16 cellular contexts compared by ENCODE assay signal in the genomic region with DNA sequence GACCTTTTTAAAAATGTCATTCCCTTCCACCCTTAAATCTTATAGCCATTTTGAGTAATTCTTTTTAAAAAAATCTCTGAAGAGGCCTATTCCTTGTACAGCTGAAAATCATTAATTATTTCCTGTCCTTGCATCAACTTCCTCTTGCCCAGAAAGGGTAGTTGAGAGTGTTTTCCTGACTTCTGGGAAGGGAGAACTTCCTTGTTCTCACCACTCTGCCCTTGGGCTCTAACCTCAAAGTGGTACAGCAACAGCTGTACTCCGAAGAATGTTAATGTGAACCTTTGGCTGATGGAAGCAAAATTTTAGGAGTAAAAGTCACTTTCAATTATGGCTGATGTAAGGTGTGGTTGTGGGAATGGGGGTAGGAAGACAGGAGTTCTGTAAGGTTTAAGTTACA. TPM values are rescaled to one million over a fixed set of nuclear protein-coding genes. Genes with fewer than 3 reads are reported as not detected.
DNase-seq lines count a peak whose midpoint lies in the region; ATAC-seq, FAIRE-seq and TF ChIP-seq lines count a peak whose summit lies in the region.
"Had no signal": no experiment of that assay in that cellular context is flagged by ENCODE, and none has a peak within 500 bp of the region (broad histone marks: within the 10 kb centered on the region; RNA-seq: fewer than 3 reads in every experiment).

No MANE protein-coding gene starts in this region.

- H3K9ac ChIP-seq in BLaER1 treated with 17β-estradiol and CSF1 and Interleukin-3, amounts not matched to agents 10 nM and 100 nM = no peak overlapping the region
- no peak overlapping the region for H3K9ac ChIP-seq in endothelial cell of umbilical vein (replicated peaks; ENCODE audit: extremely low read depth, insufficient read depth, low read length)

- TF ChIP-seq POLR2A in endothelial cell of umbilical vein (IDR thresholded peaks at IDR 0.05; ENCODE audit: low read depth, low read length) = no peak

- no peak overlapping the region for H3K27ac Mint-ChIP-seq in stimulated activated naive B cell treated with anti-CD40 and anti-IgM and Interleukin-4, amounts not matched to agents 10 μg/mL and 1 μg/mL and 100 μg/mL, for 72 hours
- H3K27ac Mint-ChIP-seq: activated CD4-positive, alpha-beta memory T cell treated with anti-CD3 and anti-CD28 coated beads, Interleukin-2, amount 10 ng/mL, durations not matched to agents 7 days and 5 days; stimulated activated naive CD8-positive, alpha-beta T cell treated with anti-CD3 and anti-CD28 coated beads, Interleukin-15, Interleukin-2, amounts not matched to agents 100 ng/mL and 50 ng/mL, for 24 hours had no signal

- FAIRE-seq in endothelial cell of umbilical vein (lab: Jason Lieb, UNC) = no peak
- no peak for FAIRE-seq in frontal cortex (lab: Jason Lieb, UNC)

- H3K27me3 Mint-ChIP-seq in stimulated activated naive B cell treated with anti-CD40 and anti-IgM and Interleukin-4, amounts not matched to agents 10 μg/mL and 1 μg/mL and 100 μg/mL, for 72 hours = no peaks in the 10 kb centered on the region
- H3K27me3 Mint-ChIP-seq: stimulated activated naive CD8-positive, alpha-beta T cell treated with anti-CD3 and anti-CD28 coated beads, Interleukin-15, Interleukin-2, amounts not matched to agents 100 ng/mL and 50 ng/mL, for 24 hours had no signal

- H3K4me2 ChIP-seq in BLaER1 treated with 17β-estradiol and CSF1 and Interleukin-3, amounts not matched to agents 10 nM and 100 nM = peak overlapping the region; percentile 26 to 68 (median 57); a peak in 19 of 22 replicates
- no peak overlapping the region for H3K4me2 ChIP-seq in endothelial cell of umbilical vein (ENCODE audit: insufficient read depth, low read length)

- BruUV-seq in endothelial cell of umbilical vein (replicated peaks; lab: Mats Ljungman, UMichigan) = no TSS peak

- DNase-seq in MV-4-11 (lab: John Stamatoyannopoulos, UW) = peak; percentile 70
- DNase-seq in endothelial cell of umbilical vein (ENCODE audit: low read depth, low spot score) = peak; percentile 42
- no peak for DNase-seq in lower lobe of right lung
- no peak for DNase-seq in stimulated activated naive B cell treated with anti-CD40 and anti-IgM and Interleukin-4, amounts not matched to agents 10 μg/mL and 1 μg/mL and 100 μg/mL, for 72 hours
- no peak for DNase-seq in frontal cortex (ENCODE audit: low spot score in 2 of 2)
- DNase-seq: activated CD4-positive, alpha-beta memory T cell treated with anti-CD3 and anti-CD28 coated beads, Interleukin-2, amount 10 ng/mL, durations not matched to agents 7 days and 5 days; activated naive CD4-positive, alpha-beta T cell treated with anti-CD3 and anti-CD28 coated beads, Interleukin-2, amount 50 U/mL, for 16 hours; mesenchymal stem cell; NCI-H1694; posterior cingulate gyrus; stimulated activated CD4-positive, alpha-beta T cell treated with anti-CD3 and anti-CD28 coated beads, Interleukin-4, amount 100 ng/mL, for 1 hour had no signal

- no peaks in the 10 kb centered on the region for H3K9me3 Mint-ChIP-seq in stimulated activated naive B cell treated with anti-CD40 and anti-IgM and Interleukin-4, amounts not matched to agents 10 μg/mL and 1 μg/mL and 100 μg/mL, for 72 hours
- H3K9me3 Mint-ChIP-seq: activated CD4-positive, alpha-beta memory T cell treated with anti-CD3 and anti-CD28 coated beads, Interleukin-2, amount 10 ng/mL, durations not matched to agents 7 days and 5 days; stimulated activated naive CD8-positive, alpha-beta T cell treated with anti-CD3 and anti-CD28 coated beads, Interleukin-15, Interleukin-2, amounts not matched to agents 100 ng/mL and 50 ng/mL, for 24 hours had no signal

- no peaks in the 10 kb centered on the region for H3K27me3 ChIP-seq in BLaER1 treated with 17β-estradiol and CSF1 and Interleukin-3, amounts not matched to agents 10 nM and 100 nM
- H3K27me3 ChIP-seq in endothelial cell of umbilical vein (ENCODE audit: control insufficient read depth in 2 of 2, insufficient read depth in 2 of 2, low read length in 2 of 2) (no peaks in the 10 kb centered on the region), lower lobe of right lung (ENCODE audit: low read depth) (no peaks in the 10 kb centered on the region)

- POLR2A ChIA-PET in endothelial cell of umbilical vein (lab: Charles Lee) = no interaction called here

- CTCF ChIA-PET in endothelial cell of umbilical vein (lab: Charles Lee) = no interaction called here

- no peaks in the 10 kb centered on the region for H3K9me3 ChIP-seq in BLaER1 treated with 17β-estradiol and CSF1 and Interleukin-3, amounts not matched to agents 10 nM and 100 nM (replicated peaks in 1 of 11)
- H3K9me3 ChIP-seq in endothelial cell of umbilical vein (replicated peaks; ENCODE audit: control insufficient read depth, insufficient read depth, low read length) (no peaks in the 10 kb centered on the region), lower lobe of right lung (no peaks in the 10 kb centered on the region)

- no peaks in the 10 kb centered on the region for H3K4me1 Mint-ChIP-seq in stimulated activated naive B cell treated with anti-CD40 and anti-IgM and Interleukin-4, amounts not matched to agents 10 μg/mL and 1 μg/mL and 100 μg/mL, for 72 hours

- H3K36me3 ChIP-seq in BLaER1 treated with 17β-estradiol and CSF1 and Interleukin-3, amounts not matched to agents 10 nM and 100 nM = no peaks in the 10 kb centered on the region
- no peaks in the 10 kb centered on the region for H3K36me3 ChIP-seq in endothelial cell of umbilical vein (ENCODE audit: control insufficient read depth in 2 of 2, extremely low read depth in 1 of 2, insufficient read depth in 2 of 2, low read length in 2 of 2)
- H3K36me3 ChIP-seq in lower lobe of right lung = no peaks in the 10 kb centered on the region

- H3K4me3 ChIP-seq in BLaER1 treated with 17β-estradiol and CSF1 and Interleukin-3, amounts not matched to agents 10 nM and 100 nM = no peak overlapping the region
- H3K4me3 ChIP-seq in endothelial cell of umbilical vein (replicated peaks in 1 of 3; ENCODE audit: insufficient read depth in 1 of 3, low read depth in 1 of 3, low read length in 3 of 3) = no peak overlapping the region
- H3K4me3 ChIP-seq in lower lobe of right lung = no peak overlapping the region

- TF ChIP-seq CTCF in endothelial cell of umbilical vein (IDR thresholded peaks at IDR 0.05; ENCODE audit: extremely low read depth in 1 of 2, insufficient read depth in 1 of 2, low read depth in 1 of 2, low read length in 2 of 2) = no peak
- no peak for TF ChIP-seq CTCF in lower lobe of right lung (IDR thresholded peaks at IDR 0.05)

- no peak overlapping the region for H3K4me3 Mint-ChIP-seq in stimulated activated naive B cell treated with anti-CD40 and anti-IgM and Interleukin-4, amounts not matched to agents 10 μg/mL and 1 μg/mL and 100 μg/mL, for 72 hours
- H3K4me3 Mint-ChIP-seq: activated CD4-positive, alpha-beta memory T cell treated with anti-CD3 and anti-CD28 coated beads, Interleukin-2, amount 10 ng/mL, durations not matched to agents 7 days and 5 days; stimulated activated naive CD8-positive, alpha-beta T cell treated with anti-CD3 and anti-CD28 coated beads, Interleukin-15, Interleukin-2, amounts not matched to agents 100 ng/mL and 50 ng/mL, for 24 hours had no signal

- no peaks in the 10 kb centered on the region for H3K9me1 ChIP-seq in endothelial cell of umbilical vein (replicated peaks; ENCODE audit: control insufficient read depth, extremely low read depth, insufficient read depth, low read length)

- H3K27ac ChIP-seq in BLaER1 treated with 17β-estradiol and CSF1 and Interleukin-3, amounts not matched to agents 10 nM and 100 nM = peak overlapping the region in 5 of 11 experiments; percentile 36 to 63 (median 38); a peak in 7 of 22 replicates
- H3K27ac ChIP-seq in endothelial cell of umbilical vein (ENCODE audit: insufficient read depth, low read depth, low read length) (no peak overlapping the region), lower lobe of right lung (no peak overlapping the region)

- H3K36me3 Mint-ChIP-seq in stimulated activated naive B cell treated with anti-CD40 and anti-IgM and Interleukin-4, amounts not matched to agents 10 μg/mL and 1 μg/mL and 100 μg/mL, for 72 hours = peaks cover 1 to 5% of the 10 kb centered on the region in 2 donors

- peaks cover 0 to 26% (median 20%) of the 10 kb centered on the region in 10 experiments; a peak in 17 of 20 replicates for H3K4me1 ChIP-seq in BLaER1 treated with 17β-estradiol and CSF1 and Interleukin-3, amounts not matched to agents 10 nM and 100 nM
- H3K4me1 ChIP-seq in endothelial cell of umbilical vein (ENCODE audit: control insufficient read depth, extremely low read depth, insufficient read depth, low read length) (no peaks in the 10 kb centered on the region), lower lobe of right lung (no peaks in the 10 kb centered on the region)

- no peak overlapping the region for H2AFZ ChIP-seq in endothelial cell of umbilical vein (ENCODE audit: low read depth, low read length)

- intact Hi-C loops in endothelial cell of umbilical vein (cut with micrococcal nuclease) = no loop called here
- intact Hi-C loops in lower lobe of right lung (cut with DNase I) = no loop called here

- no peaks in the 10 kb centered on the region for H3K79me2 ChIP-seq in endothelial cell of umbilical vein (ENCODE audit: control insufficient read depth, insufficient read depth, low read length)

- ATAC-seq in lower lobe of right lung (peak; percentile 78 to 81), GM21717 (IDR thresholded peaks at IDR 0.05; ENCODE audit: unreplicated experiment) (no peak), GM19463 (IDR thresholded peaks at IDR 0.05; ENCODE audit: unreplicated experiment) (no peak)
- no peak for ATAC-seq in stimulated activated naive B cell treated with anti-CD40 and anti-IgM and Interleukin-4, amounts not matched to agents 10 μg/mL and 1 μg/mL and 100 μg/mL, for 72 hours (replicated peaks)

- dilution Hi-C loops in endothelial cell of umbilical vein (cut with MboI; ENCODE audit: extremely low pct_ligation_motif_present, low sequenced_read_pairs) = no loop called here

- no peaks in the 10 kb centered on the region for H4K20me1 ChIP-seq in BLaER1 treated with 17β-estradiol and CSF1 and Interleukin-3, amounts not matched to agents 10 nM and 100 nM
- H4K20me1 ChIP-seq in endothelial cell of umbilical vein (replicated peaks; ENCODE audit: control insufficient read depth, extremely low read depth, insufficient read depth, low read length) = no peaks in the 10 kb centered on the region

TF ChIP-seq in endothelial cell of umbilical vein, 7 proteins besides CTCF, POLR2A, EP300 and RAD21 (continues in another document):
- TF ChIP-seq POLR2AphosphoS5 (IDR thresholded peaks at IDR 0.05; ENCODE audit: insufficient read depth, low read depth, low read length) (no peak), GATA2 (IDR thresholded peaks at IDR 0.05; ENCODE audit: insufficient read depth, insufficient read length, low read depth, low read length) (no peak)

RNA-seq across cellular contexts. Expression of a gene that starts 15.1 kb away (rescaled TPM):
- total RNA-seq in endothelial cell of umbilical vein = not detected in 2 replicates
- polyA plus RNA-seq in endothelial cell of umbilical vein = not detected in 2 replicates
- polyA plus RNA-seq in endothelial cell of umbilical vein (2011; cell fraction: cytosol; rRNA removed) = not detected in 2 replicates
- polyA plus RNA-seq in endothelial cell of umbilical vein (2011; cell fraction: nucleus; rRNA removed) = not detected in 2 replicates
- polyA plus RNA-seq in endothelial cell of umbilical vein (2012) = not detected in 2 replicates
- polyA minus RNA-seq in endothelial cell of umbilical vein = not detected in 2 replicates
- not detected for polyA minus RNA-seq in endothelial cell of umbilical vein (2011; cell fraction: cytosol; rRNA and poly(A)+ RNA removed)
- polyA minus RNA-seq in endothelial cell of umbilical vein (2011; cell fraction: nucleus; rRNA and poly(A)+ RNA removed) = not detected in 2 replicates
- not detected for total RNA-seq in lower lobe of right lung
- not detected for total RNA-seq in frontal cortex
- total RNA-seq: activated CD4-positive, alpha-beta memory T cell treated with anti-CD3 and anti-CD28 coated beads, Interleukin-2, amount 10 ng/mL, durations not matched to agents 7 days and 5 days had no signal
- polyA plus RNA-seq: BJ had no signal

Comparison
In these comparisons a context has a peak if more than half of its experiments do, and no peak if none do; other contexts are left out.
1. DNase-seq: peak in MV-4-11 (single experiment) and endothelial cell of umbilical vein (single experiment); none in lower lobe of right lung (single experiment), stimulated activated naive B cell treated with anti-CD40 and anti-IgM and Interleukin-4, amounts not matched to agents 10 μg/mL and 1 μg/mL and 100 μg/mL, for 72 hours (single experiment) and frontal cortex (0 of 2).
2. ATAC-seq: peak in lower lobe of right lung (2 of 2); none in GM21717 (single experiment), stimulated activated naive B cell treated with anti-CD40 and anti-IgM and Interleukin-4, amounts not matched to agents 10 μg/mL and 1 μg/mL and 100 μg/mL, for 72 hours (0 of 2) and GM19463 (single experiment).